ENCODE assay signal across 16 cellular contexts in the genomic region with DNA sequence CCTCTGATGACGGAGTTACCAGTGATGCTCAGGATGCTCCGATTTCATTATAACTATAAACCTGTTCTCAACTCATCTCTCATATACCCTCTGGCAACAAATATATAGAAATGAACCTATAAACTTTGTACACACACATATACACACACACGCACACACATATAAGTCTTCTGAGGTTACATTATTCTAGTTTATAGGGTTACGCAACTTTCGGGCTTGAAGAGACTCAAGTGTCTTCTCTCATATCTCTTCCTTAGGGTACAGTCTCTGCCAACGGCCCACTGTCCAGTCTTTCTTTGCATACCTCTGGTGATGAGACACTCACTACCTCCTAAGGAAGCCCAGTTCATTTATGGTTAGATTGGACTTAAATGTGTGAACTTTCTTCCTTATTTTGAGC.
"Had no signal": no experiment of that assay in that cellular context is flagged by ENCODE, and none has a peak within 500 bp of the region (broad histone marks: within the 10 kb centered on the region; RNA-seq: fewer than 3 reads in every experiment).

No MANE protein-coding gene starts in this region.

- ATAC-seq: effector memory CD8-positive, alpha-beta T cell; left ventricle myocardium superior had no signal

- DNase-seq: activated CD4-positive, alpha-beta T cell treated with anti-CD3 and anti-CD28 coated beads, Interleukin-2, amount 50 U/mL, for 48 hours; activated gamma-delta T cell; effector memory CD8-positive, alpha-beta T cell; left ventricle myocardium superior; naive B cell; small intestine; stimulated activated CD4-positive, alpha-beta T cell treated with anti-CD3 and anti-CD28 coated beads, Interleukin-15, amount 100 ng/mL, for 24 hours; stimulated activated CD4-positive, alpha-beta T cell treated with anti-CD3 and anti-CD28 coated beads, Interleukin-2, amount 100 ng/mL, for 48 hours; uterus had no signal

- H3K27me3 ChIP-seq: cardiac muscle cell, tibial nerve, uterus had no signal

- H3K27me3 Mint-ChIP-seq: stimulated activated naive CD8-positive, alpha-beta T cell treated with anti-CD3 and anti-CD28 coated beads, Interleukin-15, Interleukin-2, amounts not matched to agents 100 ng/mL and 50 ng/mL, for 24 hours had no signal

- H3K36me3 Mint-ChIP-seq: activated naive CD4-positive, alpha-beta T cell treated with anti-CD3 and anti-CD28 coated beads, Interleukin-2, amount 50 U/mL, for 72 hours; naive B cell had no signal

- H3K9me3 Mint-ChIP-seq: activated naive CD4-positive, alpha-beta T cell treated with anti-CD3 and anti-CD28 coated beads, Interleukin-2, amount 50 U/mL, for 72 hours; effector memory CD8-positive, alpha-beta T cell; naive B cell; neural crest cell; stimulated activated naive CD8-positive, alpha-beta T cell treated with anti-CD3 and anti-CD28 coated beads, Interleukin-15, Interleukin-2, amounts not matched to agents 100 ng/mL and 50 ng/mL, for 24 hours had no signal

- H3K4me3 ChIP-seq: cardiac muscle cell, tibial nerve, uterus had no signal

- H3K27ac ChIP-seq: cardiac muscle cell, uterus had no signal

- H3K4me1 Mint-ChIP-seq: neural crest cell had no signal

- H3K9me3 ChIP-seq: tibial nerve, uterus had no signal

- H3K36me3 ChIP-seq: cardiac muscle cell, tibial nerve, uterus had no signal

- H3K27ac Mint-ChIP-seq: activated CD4-positive, alpha-beta T cell treated with anti-CD3 and anti-CD28 coated beads for 36 hours; activated naive CD4-positive, alpha-beta T cell treated with anti-CD3 and anti-CD28 coated beads, Interleukin-2, amount 50 U/mL, for 72 hours; effector memory CD8-positive, alpha-beta T cell; naive B cell; progenitor cell of endocrine pancreas; stimulated activated naive CD8-positive, alpha-beta T cell treated with anti-CD3 and anti-CD28 coated beads, Interleukin-15, Interleukin-2, amounts not matched to agents 100 ng/mL and 50 ng/mL, for 24 hours had no signal

- H3K4me3 Mint-ChIP-seq: activated CD4-positive, alpha-beta T cell treated with anti-CD3 and anti-CD28 coated beads for 36 hours; effector memory CD8-positive, alpha-beta T cell; naive B cell; neural crest cell; stimulated activated naive CD8-positive, alpha-beta T cell treated with anti-CD3 and anti-CD28 coated beads, Interleukin-15, Interleukin-2, amounts not matched to agents 100 ng/mL and 50 ng/mL, for 24 hours had no signal

- H3K4me1 ChIP-seq: uterus had no signal
